In genomic region chr6:37175332-37176267, GRCh38 we compare ENCODE assay signal across 1 cellular context.
TF ChIP-seq lines count a peak whose summit lies in the region.

No MANE protein-coding gene starts in this region.

TF ChIP-seq in K562, 482 proteins besides CTCF, POLR2A, EP300 and RAD21 (continued from another document and continues in another):
- peak; percentile 71 for TF ChIP-seq TFAP4 (CRISPR knock-in tag; IDR thresholded peaks at IDR 0.05; ENCODE audit: borderline replicate concordance)
- no peak for TF ChIP-seq KDM4B (IDR thresholded peaks at IDR 0.05; ENCODE audit: borderline replicate concordance in 2 of 2, low read depth in 1 of 2)
- peak; percentile 94 for TF ChIP-seq SUPT5H (IDR thresholded peaks at IDR 0.05)
- peak; percentile 65 for TF ChIP-seq HDAC2 (IDR thresholded peaks at IDR 0.05)
- peak; percentile 97 for TF ChIP-seq PHTF2 (CRISPR knock-in tag; IDR thresholded peaks at IDR 0.05)
- TF ChIP-seq CSDE1 (IDR thresholded peaks at IDR 0.05), result no peak
- TF ChIP-seq RAD51 (IDR thresholded peaks at IDR 0.05; ENCODE audit: borderline replicate concordance, low read depth), result no peak
- 0 out of 2 replicates have a peak, but pooled peaks have one; percentile 30 for TF ChIP-seq MYC (IDR thresholded peaks at IDR 0.05; ENCODE audit: low read depth, low read length)
- peak; percentile 93 for TF ChIP-seq MYC (CRISPR knock-in tag; IDR thresholded peaks at IDR 0.05; ENCODE audit: borderline replicate concordance, low read depth)
- TF ChIP-seq GTF2A2 (tag; IDR thresholded peaks at IDR 0.05), result no peak
- peak; percentile 53 to 75 for TF ChIP-seq AFF1 (IDR thresholded peaks at IDR 0.05; ENCODE audit: low read depth in 1 of 2, partially characterized antibody in 2 of 2)
- peak; percentile 9; the same call in 1 of the 2 replicates for TF ChIP-seq PML (IDR thresholded peaks at IDR 0.05; ENCODE audit: low read length)
- no peak for TF ChIP-seq ATF3 (IDR thresholded peaks at IDR 0.05)
- TF ChIP-seq ATF3 (CRISPR knock-in tag; conservative IDR thresholded peaks at IDR 0.05), result no peak
- no peak for TF ChIP-seq HCFC1 (IDR thresholded peaks at IDR 0.05; ENCODE audit: low read depth, low read length)
- TF ChIP-seq RFX7 (CRISPR knock-in tag; IDR thresholded peaks at IDR 0.05), result no peak; the same call in none of the 2 replicates
- no peak for TF ChIP-seq EWSR1 (IDR thresholded peaks at IDR 0.05; ENCODE audit: borderline replicate concordance, low read depth, partially characterized antibody)
- TF ChIP-seq BRCA1 (IDR thresholded peaks at IDR 0.05), result no peak
- TF ChIP-seq BRCA1 (CRISPR knock-in tag; IDR thresholded peaks at IDR 0.05), result no peak
- TF ChIP-seq NFE2 (IDR thresholded peaks at IDR 0.05; ENCODE audit: low read depth), result no peak
- TF ChIP-seq HNRNPLL (IDR thresholded peaks at IDR 0.05; ENCODE audit: low read depth, low read length, poor library complexity, severe bottlenecking), result no peak
- no peak for TF ChIP-seq NCOA4 (IDR thresholded peaks at IDR 0.05; ENCODE audit: partially characterized antibody)
- peak; percentile 98 for TF ChIP-seq CAMTA2 (CRISPR knock-in tag; conservative IDR thresholded peaks at IDR 0.05)
- no peak for TF ChIP-seq ZNF316 (IDR thresholded peaks at IDR 0.05)
- no peak for TF ChIP-seq TRIM25 (IDR thresholded peaks at IDR 0.05; ENCODE audit: borderline replicate concordance)
- TF ChIP-seq UBTF (IDR thresholded peaks at IDR 0.05; ENCODE audit: borderline replicate concordance in 1 of 2, low read depth in 2 of 2, low read length in 2 of 2), result no peak
- TF ChIP-seq ZNF318 (IDR thresholded peaks at IDR 0.05; ENCODE audit: borderline replicate concordance in 1 of 2, low read depth in 1 of 2), result no peak
- peak; percentile 92 for TF ChIP-seq RNF219 (CRISPR knock-in tag; IDR thresholded peaks at IDR 0.05)
- no peak for TF ChIP-seq NR2C1 (IDR thresholded peaks at IDR 0.05)
- TF ChIP-seq NR2C1 (tag; IDR thresholded peaks at IDR 0.05), result 0 out of 2 replicates have a peak, but pooled peaks have one; percentile 12
- no peak for TF ChIP-seq ZNF282 (CRISPR knock-in tag; IDR thresholded peaks at IDR 0.05)
- TF ChIP-seq ZBTB5 (IDR thresholded peaks at IDR 0.05), result no peak
- TF ChIP-seq ZNF263 (CRISPR knock-in tag; IDR thresholded peaks at IDR 0.05; ENCODE audit: borderline replicate concordance), result no peak
- TF ChIP-seq EGR1 (conservative IDR thresholded peaks at IDR 0.05), result no peak
- TF ChIP-seq ZNF239 (CRISPR knock-in tag; IDR thresholded peaks at IDR 0.05), result no peak; the same call in 1 of the 2 replicates
- TF ChIP-seq KLF16 (IDR thresholded peaks at IDR 0.05), result no peak
- peak; percentile 68 for TF ChIP-seq SMAD1 (IDR thresholded peaks at IDR 0.05; ENCODE audit: low read depth, low read length, partially characterized antibody)
- no peak; the same call in 1 of the 2 replicates for TF ChIP-seq BRD4 (IDR thresholded peaks at IDR 0.05)
- 0 out of 2 replicates have a peak, but pooled peaks have one; percentile 88 for TF ChIP-seq ZNF77 (CRISPR knock-in tag; IDR thresholded peaks at IDR 0.05)
